In genomic region chr20:14792915-14793314, GRCh38 we compare ENCODE assay signal across 24 cellular contexts.
"Had no signal": no experiment of that assay in that cellular context is flagged by ENCODE, and none has a peak within 500 bp of the region (broad histone marks: within the 10 kb centered on the region; RNA-seq: fewer than 3 reads in every experiment).

No MANE protein-coding gene starts in this region.

- H3K4me1 ChIP-seq: heart right ventricle, left ventricle myocardium inferior, neural progenitor cell, psoas muscle, right atrium auricular region, spleen, tibial nerve, vagina had no signal

- DNase-seq: heart right ventricle; left colon; left ventricle myocardium inferior; mesendoderm; naive thymus-derived CD4-positive, alpha-beta T cell; nephron progenitor cell; occipital lobe; psoas muscle; spleen; stimulated activated CD4-positive, alpha-beta T cell treated with anti-CD3 and anti-CD28 coated beads, Interleukin-4, amount 100 ng/mL, for 24 hours; stimulated activated naive CD4-positive, alpha-beta T cell; stimulated activated naive CD8-positive, alpha-beta T cell treated with anti-CD3 and anti-CD28 coated beads, Interleukin-15, amount 100 ng/mL, for 72 hours; substantia nigra had no signal

- H3K27me3 ChIP-seq: heart right ventricle, hepatocyte, neural progenitor cell, neutrophil, right atrium auricular region, spleen, tibial nerve, vagina had no signal

- H3K4me2 ChIP-seq: hepatocyte, neural progenitor cell had no signal

- H3K27ac ChIP-seq: heart right ventricle, hepatocyte, left ventricle myocardium inferior, neural progenitor cell, neutrophil, psoas muscle, right atrium auricular region, skin epidermis, spleen, tibial nerve, vagina had no signal

- FAIRE-seq: keratinocyte had no signal

- H3K9me3 ChIP-seq: heart right ventricle, left ventricle myocardium inferior, neutrophil, psoas muscle, right atrium auricular region, tibial nerve, vagina had no signal

- H3K4me3 ChIP-seq: heart right ventricle, hepatocyte, left ventricle myocardium inferior, lung, neural progenitor cell, psoas muscle, right atrium auricular region, skin epidermis, spleen, tibial nerve, vagina had no signal

- ATAC-seq: heart right ventricle; left colon; naive thymus-derived CD4-positive, alpha-beta T cell; psoas muscle; sciatic nerve; stimulated activated effector memory CD8-positive, alpha-beta T cell treated with anti-CD3 and anti-CD28 coated beads, Interleukin-12 subunit alpha, Interleukin-12 subunit beta, amount 100 ng/mL, for 72 hours; stimulated activated naive CD8-positive, alpha-beta T cell treated with anti-CD3 and anti-CD28 coated beads, Interleukin-15, amount 100 ng/mL, for 72 hours had no signal

- H3K36me3 ChIP-seq: heart right ventricle, left ventricle myocardium inferior, neural progenitor cell, neutrophil, right atrium auricular region, spleen, tibial nerve, vagina had no signal
